14 cellular contexts compared by ENCODE assay signal in the genomic region with DNA sequence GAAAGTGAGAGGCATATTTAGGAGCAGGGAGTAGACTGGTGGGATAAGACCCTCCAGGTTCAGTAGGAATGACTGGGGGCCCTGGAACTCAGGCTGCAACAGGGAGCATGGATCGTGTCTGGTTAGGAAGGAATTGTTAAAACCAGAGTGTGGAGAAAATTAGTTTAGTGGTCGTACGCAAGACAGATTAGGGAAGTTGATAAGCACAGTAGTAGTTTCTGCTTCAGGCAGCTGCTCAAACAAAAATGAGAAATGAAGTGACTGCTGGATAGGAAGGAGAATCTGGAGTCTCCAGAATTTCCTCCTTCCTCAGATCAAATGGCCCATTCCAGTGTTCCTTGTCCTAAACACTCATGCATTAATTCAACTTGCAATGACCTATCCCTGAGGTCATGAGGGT. TPM values are rescaled to one million over a fixed set of nuclear protein-coding genes. Genes with fewer than 3 reads are reported as not detected.
DNase-seq lines count a peak whose midpoint lies in the region; ATAC-seq, FAIRE-seq and TF ChIP-seq lines count a peak whose summit lies in the region.
"Had no signal": no experiment of that assay in that cellular context is flagged by ENCODE, and none has a peak within 500 bp of the region (broad histone marks: within the 10 kb centered on the region; RNA-seq: fewer than 3 reads in every experiment).

No MANE protein-coding gene starts in this region.

- H3K36me3 Mint-ChIP-seq in T-helper 2 cell treated with Interferon-gamma antibody and Interleukin-4, amounts not matched to agents 5 μg/mL and 100 μg/mL, for 36 hours (ENCODE audit: low read depth), result peaks cover 12% of the 10 kb centered on the region

- H3K27me3 ChIP-seq in K562 (ENCODE audit: control insufficient read depth in 2 of 2, insufficient read depth in 2 of 2, low read length in 2 of 2) (no peaks in the 10 kb centered on the region), suprapubic skin (no peaks in the 10 kb centered on the region)
- H3K27me3 ChIP-seq: body of pancreas had no signal

- H3K4me2 ChIP-seq in K562 (ENCODE audit: insufficient read depth, low read length), result peak overlapping the region; percentile 40
- H3K4me2 ChIP-seq: smooth muscle cell had no signal

- H3K9me3 ChIP-seq in K562 (replicated peaks; ENCODE audit: control insufficient read depth, insufficient read depth, low read depth, low read length) (no peaks in the 10 kb centered on the region), suprapubic skin (peaks cover 6% of the 10 kb centered on the region)
- H3K9me3 ChIP-seq: body of pancreas had no signal

- CTCF ChIA-PET in K562 (lab: Yijun Ruan, JAX; ENCODE audit: low intra/inter-chr PET ratio), result no interaction called here

- H2AFZ ChIP-seq in K562 (ENCODE audit: low read depth, low read length), result peak overlapping the region; percentile 88

- intact Hi-C loops in K562 (cut with micrococcal nuclease), result no loop called here

- H3K4me3 Mint-ChIP-seq in T-helper 2 cell treated with Interferon-gamma antibody and Interleukin-4, amounts not matched to agents 5 μg/mL and 100 μg/mL, for 36 hours, result peak overlapping the region; percentile 0
- H3K4me3 Mint-ChIP-seq: activated CD8-positive, alpha-beta T cell treated with anti-CD3 and anti-CD28 coated beads for 36 hours; HFFc6 had no signal

- peak overlapping the region; percentile 2 to 7; a peak in 1 of 4 replicates for H3K9ac ChIP-seq in K562 (ENCODE audit: insufficient read depth in 1 of 2, low read depth in 2 of 2, low read length in 2 of 2)

- H3K4me3 ChIP-seq in K562, result no peak overlapping the region
- no peak overlapping the region for H3K4me3 ChIP-seq in suprapubic skin
- H3K4me3 ChIP-seq: body of pancreas, smooth muscle cell had no signal

- H3K79me2 ChIP-seq in K562 (ENCODE audit: control insufficient read depth, insufficient read depth, low read length), result no peaks in the 10 kb centered on the region

- H3K27me3 Mint-ChIP-seq in T-helper 2 cell treated with Interferon-gamma antibody and Interleukin-4, amounts not matched to agents 5 μg/mL and 100 μg/mL, for 36 hours (ENCODE audit: low read depth), result peaks cover 9% of the 10 kb centered on the region
- H3K27me3 Mint-ChIP-seq: activated CD8-positive, alpha-beta T cell treated with anti-CD3 and anti-CD28 coated beads for 36 hours had no signal

- peak overlapping the region; percentile 46 for H3K27ac Mint-ChIP-seq in T-helper 2 cell treated with Interferon-gamma antibody and Interleukin-4, amounts not matched to agents 5 μg/mL and 100 μg/mL, for 36 hours
- H3K27ac Mint-ChIP-seq: activated CD8-positive, alpha-beta T cell treated with anti-CD3 and anti-CD28 coated beads for 36 hours; HFFc6 had no signal

- H3K36me3 ChIP-seq in K562 (ENCODE audit: control insufficient read depth, insufficient read depth, low read length) (no peaks in the 10 kb centered on the region), suprapubic skin (no peaks in the 10 kb centered on the region)

- POLR2A ChIA-PET in K562 (lab: Yijun Ruan, JAX), result interaction anchor here (0.5 to 1.5 kb wide), 4 partner anchors 13 to 396 kb away, joined by 3 to 7 read pairs (median 3); partner anchors contain the start of genes ACAA1 and OXSR1

- peaks cover 37% of the 10 kb centered on the region for H3K9me3 Mint-ChIP-seq in T-helper 2 cell treated with Interferon-gamma antibody and Interleukin-4, amounts not matched to agents 5 μg/mL and 100 μg/mL, for 36 hours

- no peak for TF ChIP-seq CTCF in K562 (IDR thresholded peaks at IDR 0.05 in 2 of 3, conservative IDR thresholded peaks at IDR 0.05 in 1 of 3; ENCODE audit: insufficient read depth in 2 of 3, low read depth in 1 of 3, low read length in 3 of 3)
- TF ChIP-seq CTCF in suprapubic skin (IDR thresholded peaks at IDR 0.05), result no peak

- ATAC-seq in K562 (peak; percentile 63), GM21367 (IDR thresholded peaks at IDR 0.05; ENCODE audit: unreplicated experiment) (no peak)
- ATAC-seq: activated CD8-positive, alpha-beta T cell treated with anti-CD3 and anti-CD28 coated beads for 36 hours; body of pancreas had no signal

- H3K27ac ChIP-seq in K562 (ENCODE audit: extremely low read depth, low read depth, low read length) (peak overlapping the region; percentile 48; the same call in 2 of the 3 replicates), suprapubic skin (peak overlapping the region; percentile 49)
- H3K27ac ChIP-seq: body of pancreas had no signal

- no peaks in the 10 kb centered on the region for H3K9me1 ChIP-seq in K562 (ENCODE audit: control insufficient read depth, insufficient read depth, low read length)

- TF ChIP-seq RAD21 in K562 (CRISPR knock-in tag; conservative IDR thresholded peaks at IDR 0.05 in 1 of 2, IDR thresholded peaks at IDR 0.05 in 1 of 2), result 0 out of 4 replicates have a peak, but pooled peaks of 1 of the 2 experiments have one; percentile 20

- WGBS in K562 (ENCODE audit: insufficient coverage, low coverage, missing lambda C conversion rate), result 0% methylated on average over 3 of the region's 3 CpGs
- WGBS in suprapubic skin, result 81% methylated on average over 3 of the region's 3 CpGs

- in situ Hi-C loops in K562 (cut with MboI), result no loop called here

- FAIRE-seq in K562 (lab: Jason Lieb, UNC), result peak; percentile 37

- no peak for TF ChIP-seq POLR2A in K562 (conservative IDR thresholded peaks at IDR 0.05)
- TF ChIP-seq POLR2A in suprapubic skin (IDR thresholded peaks at IDR 0.05), result no peak

- peaks cover 32% of the 10 kb centered on the region for H3K4me1 Mint-ChIP-seq in T-helper 2 cell treated with Interferon-gamma antibody and Interleukin-4, amounts not matched to agents 5 μg/mL and 100 μg/mL, for 36 hours (ENCODE audit: low read depth)

- TF ChIP-seq EP300 in K562 (IDR thresholded peaks at IDR 0.05; ENCODE audit: low read length) (no peak), suprapubic skin (IDR thresholded peaks at IDR 0.05) (no peak)

- no TSS peak for BruUV-seq in K562 (replicated peaks; lab: Mats Ljungman, UMichigan)

- no peak for DNase-seq in T-helper 2 cell treated with Interferon-gamma antibody and Interleukin-4, amounts not matched to agents 5 μg/mL and 100 μg/mL, for 36 hours (ENCODE audit: low spot score)
- DNase-seq in T-helper 2 cell (no peak), NOMO-1 treated with dmso at 0.1 percent for 144 hours (lab: John Stamatoyannopoulos, UW; ENCODE audit: unreplicated experiment) (peak; percentile 50), K562 (ENCODE audit: extremely low read depth in 1 of 4, low spot score in 3 of 4) (peak in 2 of 4 experiments; percentile 44 to 46), suprapubic skin (ENCODE audit: low spot score in 2 of 2) (no peak), nucleus accumbens (lab: John Stamatoyannopoulos, UW) (no peak)
- no peak for DNase-seq in activated CD4-positive, CD25-positive, alpha-beta regulatory T cell treated with anti-CD3 and anti-CD28 coated beads, Interleukin-2, amount 50 U/mL, for 72 hours
- DNase-seq: activated CD8-positive, alpha-beta T cell treated with anti-CD3 and anti-CD28 coated beads for 36 hours; body of pancreas; Calu3; effector CD4-positive, alpha-beta T cell; HFFc6 had no signal

- H4K20me1 ChIP-seq in K562 (replicated peaks; ENCODE audit: control insufficient read depth, insufficient read depth, low read length), result no peaks in the 10 kb centered on the region

- H3K4me1 ChIP-seq in K562 (replicated peaks in 1 of 2; ENCODE audit: control insufficient read depth in 2 of 2, insufficient read depth in 2 of 2, low read length in 2 of 2), result peaks cover 9 to 30% of the 10 kb centered on the region in 2 experiments
- H3K4me1 ChIP-seq in suprapubic skin, result peaks cover 26% of the 10 kb centered on the region
- H3K4me1 ChIP-seq: body of pancreas had no signal

RNA-seq across cellular contexts. Expression of gene MYD88, which starts 11.2 kb away (rescaled TPM):
- 14.4 and 29.3 TPM in 2 replicates for total RNA-seq in K562 (2011; cell fraction: chromatin; rRNA removed; ENCODE audit: low replicate concordance)
- total RNA-seq in K562 (2011; cell fraction: nucleolus; rRNA removed), result 19.7 and 21.7 TPM in 2 replicates
- total RNA-seq in K562 (2011; cell fraction: nucleoplasm; rRNA removed), result 17.0 and 17.3 TPM in 2 replicates
- 13.3 and 25.3 TPM in 2 replicates for total RNA-seq in K562 (2014; rRNA removed)
- 3.2 and 3.3 TPM in 2 replicates for total RNA-seq in K562 (2014; rRNA removed; fragmentation: Illumina TruSeq; extraction: Trizol)
- 4.1 and 5.0 TPM in 2 replicates for total RNA-seq in K562 (2015; rRNA removed; fragmentation: Illumina TruSeq; extraction: Trizol)
- 33.0 and 33.1 TPM in 2 replicates for total RNA-seq in K562 (2021)
- 37.6 and 37.8 TPM in 2 replicates for polyA plus RNA-seq in K562 (2011; rRNA removed)
- polyA plus RNA-seq in K562 (2011; cell fraction: cytosol; rRNA removed), result 45.5 and 50.8 TPM in 2 replicates
- polyA plus RNA-seq in K562 (2011; cell fraction: nucleus; rRNA removed), result 61.3 and 86.0 TPM in 2 replicates
- polyA plus RNA-seq in K562 (2012), result 32.0 and 43.5 TPM in 2 replicates
- 39.2 and 47.3 TPM in 2 replicates for polyA plus RNA-seq in K562 (2014; fragmentation: Illumina TruSeq; extraction: Trizol)
- polyA plus RNA-seq in K562 (2014; fragmentation: Nextera tagmentation; extraction: Ambion mirVana), result 10 to 100 TPM; 19.5 to 37.7 TPM
- 27.6 and 37.7 TPM in 2 replicates for polyA plus RNA-seq in K562 (2014; rRNA removed)
- 29.7 and 37.4 TPM in 2 replicates for polyA minus RNA-seq in K562 (2011; rRNA and poly(A)+ RNA removed)
- 21.7 and 26.8 TPM in 2 replicates for polyA minus RNA-seq in K562 (2011; cell fraction: cytosol; rRNA and poly(A)+ RNA removed)
- polyA minus RNA-seq in K562 (2011; cell fraction: nucleus; rRNA and poly(A)+ RNA removed), result 24.2 and 32.2 TPM in 2 replicates
- 10 to 100 TPM; 21.6 to 33.2 (median 28.1) TPM for total RNA-seq in suprapubic skin

RNA-seq across cellular contexts. Expression of gene ACAA1, which starts 12.8 kb away (rescaled TPM):
- total RNA-seq in K562 (2011; cell fraction: chromatin; rRNA removed; ENCODE audit: low replicate concordance), result 89.1 and 251 TPM in 2 replicates
- 210 and 237 TPM in 2 replicates for total RNA-seq in K562 (2011; cell fraction: nucleolus; rRNA removed)
- 121 and 146 TPM in 2 replicates for total RNA-seq in K562 (2011; cell fraction: nucleoplasm; rRNA removed)
- total RNA-seq in K562 (2014; rRNA removed), result 55.0 and 66.3 TPM in 2 replicates
- total RNA-seq in K562 (2014; rRNA removed; fragmentation: Illumina TruSeq; extraction: Trizol), result 23.6 and 34.5 TPM in 2 replicates
- total RNA-seq in K562 (2015; rRNA removed; fragmentation: Illumina TruSeq; extraction: Trizol), result 53.5 and 62.3 TPM in 2 replicates
- total RNA-seq in K562 (2021), result 66.8 and 67.9 TPM in 2 replicates
- polyA plus RNA-seq in K562 (2011; rRNA removed), result 60.2 and 92.0 TPM in 2 replicates
- polyA plus RNA-seq in K562 (2011; cell fraction: cytosol; rRNA removed), result 63.6 and 69.7 TPM in 2 replicates
- polyA plus RNA-seq in K562 (2011; cell fraction: nucleus; rRNA removed), result 347 and 373 TPM in 2 replicates
- polyA plus RNA-seq in K562 (2012), result 60.7 and 67.7 TPM in 2 replicates
- 54.5 and 57.2 TPM in 2 replicates for polyA plus RNA-seq in K562 (2014; fragmentation: Illumina TruSeq; extraction: Trizol)
- polyA plus RNA-seq in K562 (2014; fragmentation: Nextera tagmentation; extraction: Ambion mirVana), result 1 to 10 TPM; 4.0 to 7.9 TPM
- 88.9 and 96.0 TPM in 2 replicates for polyA plus RNA-seq in K562 (2014; rRNA removed)
- polyA minus RNA-seq in K562 (2011; rRNA and poly(A)+ RNA removed), result 66.3 and 72.1 TPM in 2 replicates
- polyA minus RNA-seq in K562 (2011; cell fraction: cytosol; rRNA and poly(A)+ RNA removed), result 31.5 and 38.0 TPM in 2 replicates
- polyA minus RNA-seq in K562 (2011; cell fraction: nucleus; rRNA and poly(A)+ RNA removed), result 111 and 182 TPM in 2 replicates
- 10 to 100 TPM; 29.3 to 54.5 (median 51.4) TPM for total RNA-seq in suprapubic skin

RNA-seq across cellular contexts. Expression of gene OXSR1, which starts 15.6 kb away (rescaled TPM):
- total RNA-seq in K562 (2011; cell fraction: chromatin; rRNA removed; ENCODE audit: low replicate concordance), result 34.0 and 89.9 TPM in 2 replicates
- total RNA-seq in K562 (2011; cell fraction: nucleolus; rRNA removed), result 19.0 and 27.6 TPM in 2 replicates
- 36.4 and 39.6 TPM in 2 replicates for total RNA-seq in K562 (2011; cell fraction: nucleoplasm; rRNA removed)
- total RNA-seq in K562 (2014; rRNA removed), result 32.8 and 35.0 TPM in 2 replicates
- 50.0 and 55.2 TPM in 2 replicates for total RNA-seq in K562 (2014; rRNA removed; fragmentation: Illumina TruSeq; extraction: Trizol)
- 44.7 and 47.6 TPM in 2 replicates for total RNA-seq in K562 (2015; rRNA removed; fragmentation: Illumina TruSeq; extraction: Trizol)
- total RNA-seq in K562 (2021), result 48.6 and 56.4 TPM in 2 replicates
- 63.4 and 87.6 TPM in 2 replicates for polyA plus RNA-seq in K562 (2011; rRNA removed)
- 27.9 and 44.8 TPM in 2 replicates for polyA plus RNA-seq in K562 (2011; cell fraction: cytosol; rRNA removed)
- polyA plus RNA-seq in K562 (2011; cell fraction: nucleus; rRNA removed), result 49.3 and 61.9 TPM in 2 replicates
- 27.8 and 43.2 TPM in 2 replicates for polyA plus RNA-seq in K562 (2012)
- polyA plus RNA-seq in K562 (2014; fragmentation: Illumina TruSeq; extraction: Trizol), result 54.1 and 60.9 TPM in 2 replicates
- polyA plus RNA-seq in K562 (2014; fragmentation: Nextera tagmentation; extraction: Ambion mirVana), result 10 to 100 TPM; 15.7 to 19.8 TPM
- polyA plus RNA-seq in K562 (2014; rRNA removed), result 48.7 and 50.3 TPM in 2 replicates
- 80.0 and 84.2 TPM in 2 replicates for polyA minus RNA-seq in K562 (2011; rRNA and poly(A)+ RNA removed)
- 41.3 and 44.5 TPM in 2 replicates for polyA minus RNA-seq in K562 (2011; cell fraction: cytosol; rRNA and poly(A)+ RNA removed)
- polyA minus RNA-seq in K562 (2011; cell fraction: nucleus; rRNA and poly(A)+ RNA removed), result 28.9 and 51.4 TPM in 2 replicates
- total RNA-seq in suprapubic skin, result 10 to 100 TPM; 25.4 to 37.4 (median 29.5) TPM
